ENCODE assay signal across 14 cellular contexts in genomic region chr16:57637424-57637823, GRCh38. TPM values are rescaled to one million over a fixed set of nuclear protein-coding genes. Genes with fewer than 3 reads are reported as not detected.
DNase-seq lines count a peak whose midpoint lies in the region; ATAC-seq and TF ChIP-seq lines count a peak whose summit lies in the region.
"Had no signal": no experiment of that assay in that cellular context is flagged by ENCODE, and none has a peak within 500 bp of the region (broad histone marks: within the 10 kb centered on the region; RNA-seq: fewer than 3 reads in every experiment).

No MANE protein-coding gene starts in this region.

- peaks cover 6% of the 10 kb centered on the region for H3K4me1 Mint-ChIP-seq in MCF 10A (ENCODE audit: insufficient read depth, unreplicated experiment)
- H3K4me1 Mint-ChIP-seq: naive B cell had no signal

- no peak for TF ChIP-seq POLR2A in breast epithelium (IDR thresholded peaks at IDR 0.05)
- TF ChIP-seq POLR2A in erythroblast (IDR thresholded peaks at IDR 0.05; ENCODE audit: low read length): no peak
- no peak for TF ChIP-seq POLR2A in ovary (IDR thresholded peaks at IDR 0.05)

- TF ChIP-seq CTCF in breast epithelium (IDR thresholded peaks at IDR 0.05) (no peak), MCF 10A (IDR thresholded peaks at IDR 0.05; ENCODE audit: unreplicated experiment) (no peak), ovary (IDR thresholded peaks at IDR 0.05) (no peak)

- H3K9me3 Mint-ChIP-seq in MCF 10A (ENCODE audit: unreplicated experiment): no peaks in the 10 kb centered on the region
- H3K9me3 Mint-ChIP-seq: naive B cell; stimulated activated effector memory CD8-positive, alpha-beta T cell treated with anti-CD3 and anti-CD28 coated beads, Interleukin-12 subunit alpha, Interleukin-12 subunit beta, amount 100 ng/mL, for 72 hours had no signal

- H3K27ac Mint-ChIP-seq in MCF 10A (ENCODE audit: low read depth, unreplicated experiment): no peak overlapping the region
- H3K27ac Mint-ChIP-seq: naive B cell had no signal

- H3K4me3 ChIP-seq in breast epithelium (peak overlapping the region in 1 of 3 donors; percentile 28), ovary (no peak overlapping the region)

- H3K27me3 Mint-ChIP-seq in MCF 10A (ENCODE audit: insufficient read depth, unreplicated experiment): no peaks in the 10 kb centered on the region

- CTCF ChIA-PET in MCF 10A (lab: Yijun Ruan, JAX): interaction anchor here (0.8 to 9.3 kb wide), 7 partner anchors 10 to 62 kb away, joined by 3 to 99 read pairs (median 5); no protein-coding TSS in a partner anchor

- no peak overlapping the region for H3K4me3 Mint-ChIP-seq in MCF 10A (ENCODE audit: unreplicated experiment)
- H3K4me3 Mint-ChIP-seq: naive B cell had no signal

- H3K4me1 ChIP-seq in breast epithelium: peaks cover 0 to 33% of the 10 kb centered on the region in 2 donors
- no peaks in the 10 kb centered on the region for H3K4me1 ChIP-seq in ovary (ENCODE audit: insufficient read depth)

- H3K9me3 ChIP-seq in breast epithelium: no peaks in the 10 kb centered on the region
- no peaks in the 10 kb centered on the region for H3K9me3 ChIP-seq in ovary

- H3K36me3 Mint-ChIP-seq in MCF 10A (ENCODE audit: insufficient read depth, unreplicated experiment): no peaks in the 10 kb centered on the region
- H3K36me3 Mint-ChIP-seq: naive B cell had no signal

- DNase-seq in breast epithelium (ENCODE audit: low spot score in 2 of 2): peak in 1 of 2 donors; percentile 39
- no peak for DNase-seq in MCF 10A (ENCODE audit: unreplicated experiment)
- peak; percentile 71 for DNase-seq in left cardiac atrium
- peak in 55 of 56 donors; percentile 21 to 88 (median 68) for DNase-seq in nucleus accumbens (lab: John Stamatoyannopoulos, UW)
- DNase-seq in erythroblast (lab: John Stamatoyannopoulos, UW): no peak
- DNase-seq in ovary: no peak
- DNase-seq in HuH-7.5 (ENCODE audit: low spot score): no peak
- no peak for DNase-seq in NCI-H748 (lab: John Stamatoyannopoulos, UW; ENCODE audit: unreplicated experiment)
- DNase-seq: activated effector memory CD4-positive, alpha-beta T cell treated with anti-CD3 and anti-CD28 coated beads, Interleukin-2, amount 50 U/mL, for 16 hours; cortex of kidney; naive B cell; NCI-H526 treated with DMSO at 0.1 percent for 48 hours had no signal

- ATAC-seq in left cardiac atrium: peak; percentile 34 to 47
- ATAC-seq: stimulated activated effector memory CD8-positive, alpha-beta T cell treated with anti-CD3 and anti-CD28 coated beads, Interleukin-12 subunit alpha, Interleukin-12 subunit beta, amount 100 ng/mL, for 72 hours had no signal

- POLR2A ChIA-PET in MCF 10A (lab: Yijun Ruan, JAX): interaction anchor here (1.0 kb wide), 2 partner anchors 17 to 98 kb away, joined by 4 to 7 read pairs; partner anchors contain the start of gene KATNB1

- intact Hi-C loops in breast epithelium (cut with DNase I; ENCODE audit: low total_unique reads) (no loop called here), MCF 10A (cut with micrococcal nuclease) (no loop called here), left cardiac atrium (cut with DNase I) (no loop called here), ovary (cut with DNase I) (no loop called here)

- WGBS in ovary, 3 donors: 23 to 28% (median 27%) methylated on average over 8 of the region's 8 CpGs

- H3K36me3 ChIP-seq in breast epithelium (no peaks in the 10 kb centered on the region), ovary (no peaks in the 10 kb centered on the region)

- H3K27ac ChIP-seq in breast epithelium (peak overlapping the region; percentile 81 to 83), ovary (no peak overlapping the region)

- no TSS peak for BruUV-seq in MCF 10A (replicated peaks; lab: Mats Ljungman, UMichigan)

- TF ChIP-seq EP300 in ovary (IDR thresholded peaks at IDR 0.05): no peak

- H3K27me3 ChIP-seq in breast epithelium (no peaks in the 10 kb centered on the region), ovary (no peaks in the 10 kb centered on the region)

RNA-seq across cellular contexts. Expression of gene ADGRG1, which starts 9.0 kb away (rescaled TPM):
- 10 to 100 TPM in 2 of 3 donors, 1 to 10 TPM in 1; 9.4 to 54.1 (median 34.0) TPM for total RNA-seq in breast epithelium
- 10.1 and 10.2 TPM in 2 replicates for total RNA-seq in MCF 10A (2022)
- total RNA-seq in left cardiac atrium: 10 to 100 TPM; 22.9 to 41.9 TPM
- 10 to 100 TPM in 4 of 7 donors, 1 to 10 TPM in 3; 6.2 to 54.0 (median 20.4) TPM for total RNA-seq in ovary
- 1 to 10 TPM; 6.9 to 9.1 TPM for polyA plus RNA-seq in ovary

RNA-seq across cellular contexts. Expression of gene ADGRG3, which starts 30.7 kb away (rescaled TPM):
- 1 to 10 TPM in 2 of 3 donors, under 1 TPM in 1; 0.64 to 5.2 (median 1.6) TPM for total RNA-seq in breast epithelium
- total RNA-seq in MCF 10A (2022): not detected in 2 replicates
- total RNA-seq in left cardiac atrium: 1 to 10 TPM in 1 of 2 donors, under 1 TPM in 1; 0.97 to 1.1 TPM
- 1 to 10 TPM in 3 of 7 donors, under 1 TPM in 4; 0.40 to 1.7 (median 0.92) TPM for total RNA-seq in ovary
- 1 to 10 TPM in 1 of 2 donors, under 1 TPM in 1; 0.88 to 1.2 TPM for polyA plus RNA-seq in ovary
- total RNA-seq: Daoy had no signal

RNA-seq across cellular contexts. Expression of gene DRC7, which starts 57.2 kb away (rescaled TPM):
- total RNA-seq in breast epithelium (1 to 10 TPM in 1 of 3 donors, not detected in 2; 1.5 TPM), MCF 10A (2022) (not detected in 2 replicates), left cardiac atrium (not detected), ovary (10 to 100 TPM in 1 of 7 donors, 1 to 10 TPM in 1, under 1 TPM in 3, not detected in 2; 0.36 to 12.5 (median 0.84) TPM)
- polyA plus RNA-seq in ovary: under 1 TPM in 1 of 2 donors, not detected in 1; 0.07 TPM
- total RNA-seq: Daoy had no signal

Comparison
In these comparisons a context has a peak if more than half of its experiments do, and no peak if none do; other contexts are left out.
1. DNase-seq: peak in left cardiac atrium (single experiment) and nucleus accumbens (55 of 56); none in MCF 10A (single experiment), erythroblast (0 of 2), ovary (0 of 5), HuH-7.5 (single experiment) and NCI-H748 (single experiment).
2. H3K27ac ChIP-seq: peak in breast epithelium (2 of 2); none in ovary (0 of 2).